20 cellular contexts compared by ENCODE assay signal in the genomic region with DNA sequence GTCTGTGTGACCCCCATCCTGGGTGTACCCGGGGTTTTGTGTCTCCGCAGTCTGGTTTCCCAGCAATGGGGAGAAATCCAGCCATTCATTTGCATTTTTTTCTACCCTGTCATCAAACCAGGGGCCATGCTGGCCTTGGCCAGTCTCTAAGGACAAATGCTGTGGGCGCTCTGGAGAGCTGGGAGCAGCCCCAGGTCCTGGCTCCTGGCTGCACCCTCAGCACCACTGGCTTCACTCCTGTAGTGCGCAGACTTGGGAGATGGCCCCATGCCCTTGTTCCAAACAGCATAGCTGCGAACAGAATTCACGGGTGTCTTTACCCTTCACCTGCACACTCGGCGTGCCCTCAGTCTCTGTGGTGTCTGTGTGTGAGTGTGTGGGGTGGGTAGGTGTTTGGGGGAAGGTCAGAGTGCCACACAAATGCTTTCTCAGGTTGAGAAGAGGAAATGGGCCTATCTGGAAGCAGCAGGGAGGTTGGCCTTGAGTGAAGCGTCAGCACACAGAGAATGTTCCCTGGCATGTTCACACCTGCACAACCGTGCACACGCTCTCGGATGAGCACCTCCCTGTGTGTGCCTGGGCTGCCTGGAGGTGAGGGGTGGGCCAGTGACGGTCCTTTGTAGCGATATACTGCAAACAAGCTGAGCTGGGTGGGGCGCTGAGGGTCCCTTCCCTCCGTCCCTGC.
DNase-seq lines count a peak whose midpoint lies in the region; ATAC-seq and TF ChIP-seq lines count a peak whose summit lies in the region.
"Had no signal": no experiment of that assay in that cellular context is flagged by ENCODE, and none has a peak within 500 bp of the region (broad histone marks: within the 10 kb centered on the region; RNA-seq: fewer than 3 reads in every experiment).

No MANE protein-coding gene starts in this region.

- H3K9ac ChIP-seq in colonic mucosa (ENCODE audit: low read depth in 2 of 2, low read length in 2 of 2) (no peak overlapping the region), liver (ENCODE audit: low read depth in 1 of 2, low read length in 2 of 2) (no peak overlapping the region)
- H3K9ac ChIP-seq: KMS-11, SK-N-SH had no signal

- no peak for TF ChIP-seq RAD21 in liver (IDR thresholded peaks at IDR 0.05)

- TF ChIP-seq POLR2A in testis (IDR thresholded peaks at IDR 0.05) = no peak

- H3K4me1 ChIP-seq in colonic mucosa = no peaks in the 10 kb centered on the region
- no peaks in the 10 kb centered on the region for H3K4me1 ChIP-seq in liver (ENCODE audit: control insufficient read depth in 4 of 4, insufficient read depth in 4 of 4, low read length in 3 of 4)
- H3K4me1 ChIP-seq in testis = peaks cover 6% of the 10 kb centered on the region
- H3K4me1 ChIP-seq: psoas muscle had no signal

- DNase-seq in NCI-H748 (lab: John Stamatoyannopoulos, UW; ENCODE audit: unreplicated experiment) = peak; percentile 54
- DNase-seq in NCI-H748 treated with DMSO at 0.1 percent for 48 hours (lab: John Stamatoyannopoulos, UW) = no peak
- peak; percentile 13 for DNase-seq in colonic mucosa
- peak; percentile 32 for DNase-seq in testis
- no peak for DNase-seq in WERI-Rb-1
- DNase-seq: activated CD4-positive, alpha-beta T cell treated with anti-CD3 and anti-CD28 coated beads, Interleukin-2, amount 10 ng/mL, durations not matched to agents 7 days and 5 days; activated T-cell treated with anti-CD3 and anti-CD28 coated beads, Interleukin-2, amount 50 U/mL, for 24 hours; CD4-positive, alpha-beta T cell; dermis blood vessel endothelial cell; NCI-H526 treated with DMSO at 0.1 percent for 48 hours; psoas muscle; SK-N-SH; stimulated activated CD4-positive, alpha-beta T cell treated with anti-CD3 and anti-CD28 coated beads, Interleukin-12 subunit alpha, Interleukin-12 subunit beta, amount 100 ng/mL, for 4 hours; stimulated activated naive CD4-positive, alpha-beta T cell treated with Interleukin-2 at 50 U/mL for 16 hours had no signal

- TF ChIP-seq CTCF in colonic mucosa (IDR thresholded peaks at IDR 0.05) (no peak), liver (IDR thresholded peaks at IDR 0.05; ENCODE audit: low read depth, low read length, missing input control) (no peak), testis (IDR thresholded peaks at IDR 0.05) (no peak), WERI-Rb-1 (IDR thresholded peaks at IDR 0.05; ENCODE audit: low read depth, low read length) (no peak)

- H3K27me3 ChIP-seq in colonic mucosa = no peaks in the 10 kb centered on the region
- no peaks in the 10 kb centered on the region for H3K27me3 ChIP-seq in liver (ENCODE audit: control insufficient read depth in 4 of 4, insufficient read depth in 4 of 4, low read length in 3 of 4)
- no peaks in the 10 kb centered on the region for H3K27me3 ChIP-seq in testis
- peaks cover 18% of the 10 kb centered on the region for H3K27me3 ChIP-seq in WERI-Rb-1 (ENCODE audit: insufficient read depth, low read depth, severe bottlenecking)
- H3K27me3 ChIP-seq: heart left ventricle had no signal

- intact Hi-C loops in colonic mucosa (cut with DNase I) (no loop called here), testis (cut with DNase I; ENCODE audit: low total_unique reads) (no loop called here)

- H3K27ac ChIP-seq in colonic mucosa = no peak overlapping the region
- no peak overlapping the region for H3K27ac ChIP-seq in liver (ENCODE audit: low read depth in 1 of 2, low read length in 2 of 2)
- H3K27ac ChIP-seq in testis = no peak overlapping the region
- H3K27ac ChIP-seq in WERI-Rb-1 = no peak overlapping the region
- H3K27ac ChIP-seq: KMS-11, psoas muscle had no signal

- no peaks in the 10 kb centered on the region for H3K9me3 ChIP-seq in colonic mucosa
- H3K9me3 ChIP-seq in liver (ENCODE audit: control insufficient read depth in 4 of 4, low read length in 3 of 4) = peaks cover 0 to 3% (median 3%) of the 10 kb centered on the region in 4 donors
- no peaks in the 10 kb centered on the region for H3K9me3 ChIP-seq in testis
- H3K9me3 ChIP-seq in WERI-Rb-1 (ENCODE audit: severe bottlenecking) = peaks cover 5% of the 10 kb centered on the region
- H3K9me3 ChIP-seq: SK-N-SH had no signal

- no peaks in the 10 kb centered on the region for H3K36me3 ChIP-seq in colonic mucosa
- no peaks in the 10 kb centered on the region for H3K36me3 ChIP-seq in liver (ENCODE audit: control insufficient read depth in 4 of 4, insufficient read depth in 3 of 4, low read depth in 1 of 4, low read length in 3 of 4)
- H3K36me3 ChIP-seq in testis (ENCODE audit: low read depth, missing control alignments) = no peaks in the 10 kb centered on the region
- H3K36me3 ChIP-seq in WERI-Rb-1 = no peaks in the 10 kb centered on the region
- H3K36me3 ChIP-seq: heart left ventricle had no signal

- H3K4me3 ChIP-seq in colonic mucosa (no peak overlapping the region), liver (ENCODE audit: low read depth in 1 of 3, low read length in 3 of 3) (no peak overlapping the region), testis (no peak overlapping the region), WERI-Rb-1 (ENCODE audit: low read depth, low read length) (no peak overlapping the region)
- H3K4me3 ChIP-seq: heart left ventricle, psoas muscle had no signal

- WGBS in liver = 89% methylated on average over 16 of the region's 16 CpGs
- WGBS in testis, 2 donors = 55 to 64% methylated on average over 14 to 16 of the region's 16 CpGs

- ATAC-seq in GM21381 (IDR thresholded peaks at IDR 0.05; ENCODE audit: unreplicated experiment) = no peak
- no peak for ATAC-seq in GM21825 (IDR thresholded peaks at IDR 0.05; ENCODE audit: unreplicated experiment)
- ATAC-seq: heart left ventricle, Panc1, psoas muscle had no signal

TF ChIP-seq in liver, 16 proteins besides CTCF, POLR2A, EP300 and RAD21:
- TF ChIP-seq, protein P1, sequence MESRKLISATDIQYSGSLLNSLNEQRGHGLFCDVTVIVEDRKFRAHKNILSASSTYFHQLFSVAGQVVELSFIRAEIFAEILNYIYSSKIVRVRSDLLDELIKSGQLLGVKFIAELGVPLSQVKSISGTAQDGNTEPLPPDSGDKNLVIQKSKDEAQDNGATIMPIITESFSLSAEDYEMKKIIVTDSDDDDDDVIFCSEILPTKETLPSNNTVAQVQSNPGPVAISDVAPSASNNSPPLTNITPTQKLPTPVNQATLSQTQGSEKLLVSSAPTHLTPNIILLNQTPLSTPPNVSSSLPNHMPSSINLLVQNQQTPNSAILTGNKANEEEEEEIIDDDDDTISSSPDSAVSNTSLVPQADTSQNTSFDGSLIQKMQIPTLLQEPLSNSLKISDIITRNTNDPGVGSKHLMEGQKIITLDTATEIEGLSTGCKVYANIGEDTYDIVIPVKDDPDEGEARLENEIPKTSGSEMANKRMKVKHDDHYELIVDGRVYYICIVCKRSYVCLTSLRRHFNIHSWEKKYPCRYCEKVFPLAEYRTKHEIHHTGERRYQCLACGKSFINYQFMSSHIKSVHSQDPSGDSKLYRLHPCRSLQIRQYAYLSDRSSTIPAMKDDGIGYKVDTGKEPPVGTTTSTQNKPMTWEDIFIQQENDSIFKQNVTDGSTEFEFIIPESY (IDR thresholded peaks at IDR 0.05) = no peak
- TF ChIP-seq, protein P2, sequence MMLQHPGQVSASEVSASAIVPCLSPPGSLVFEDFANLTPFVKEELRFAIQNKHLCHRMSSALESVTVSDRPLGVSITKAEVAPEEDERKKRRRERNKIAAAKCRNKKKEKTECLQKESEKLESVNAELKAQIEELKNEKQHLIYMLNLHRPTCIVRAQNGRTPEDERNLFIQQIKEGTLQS (IDR thresholded peaks at IDR 0.05) = no peak
- TF ChIP-seq HNF4A (conservative IDR thresholded peaks at IDR 0.05) (no peak), EGR1 (IDR thresholded peaks at IDR 0.05; ENCODE audit: low read depth in 2 of 2) (no peak), RXRA (IDR thresholded peaks at IDR 0.05) (no peak), SP1 (IDR thresholded peaks at IDR 0.05) (peak; percentile 13), JUND (IDR thresholded peaks at IDR 0.05) (no peak), TAF1 (conservative IDR thresholded peaks at IDR 0.05) (no peak), NR2F2 (IDR thresholded peaks at IDR 0.05) (peak; percentile 71)
- TF ChIP-seq, protein P3, sequence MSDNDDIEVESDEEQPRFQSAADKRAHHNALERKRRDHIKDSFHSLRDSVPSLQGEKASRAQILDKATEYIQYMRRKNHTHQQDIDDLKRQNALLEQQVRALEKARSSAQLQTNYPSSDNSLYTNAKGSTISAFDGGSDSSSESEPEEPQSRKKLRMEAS (IDR thresholded peaks at IDR 0.05) = no peak

Comparison
In these comparisons a context has a peak if more than half of its experiments do, and no peak if none do; other contexts are left out.
1. DNase-seq: peak in NCI-H748 (single experiment), colonic mucosa (single experiment) and testis (single experiment); none in NCI-H748 treated with DMSO at 0.1 percent for 48 hours (single experiment) and WERI-Rb-1 (single experiment).